ENCODE assay signal across 22 cellular contexts in genomic region chr21:46213620-46214286, GRCh38. TPM values are rescaled to one million over a fixed set of nuclear protein-coding genes. Genes with fewer than 3 reads are reported as not detected.
DNase-seq lines count a peak whose midpoint lies in the region; ATAC-seq and TF ChIP-seq lines count a peak whose summit lies in the region.
"Had no signal": no experiment of that assay in that cellular context is flagged by ENCODE, and none has a peak within 500 bp of the region (broad histone marks: within the 10 kb centered on the region; RNA-seq: fewer than 3 reads in every experiment).

No MANE protein-coding gene starts in this region.

- peaks cover 5% of the 10 kb centered on the region; the same call in 1 of the 2 replicates for H3K36me3 ChIP-seq in GM23338 (ENCODE audit: insufficient read depth)

- H2AFZ ChIP-seq in GM23338: no peak overlapping the region

- no peak for ATAC-seq in GM23338
- ATAC-seq in HG03039 (IDR thresholded peaks at IDR 0.05; ENCODE audit: unreplicated experiment): no peak
- ATAC-seq: activated CD8-positive, alpha-beta T cell treated with anti-CD3 and anti-CD28 coated beads for 36 hours; body of pancreas had no signal

- peak overlapping the region; percentile 52; the same call in 1 of the 2 replicates for H3K27ac Mint-ChIP-seq in GM23338
- H3K27ac Mint-ChIP-seq in endothelial cell (ENCODE audit: unreplicated experiment): no peak overlapping the region
- H3K27ac Mint-ChIP-seq in progenitor cell of endocrine pancreas: peak overlapping the region; percentile 31
- H3K27ac Mint-ChIP-seq: activated CD8-positive, alpha-beta T cell treated with anti-CD3 and anti-CD28 coated beads for 36 hours had no signal

- H3K79me2 ChIP-seq in GM23338 (replicated peaks; ENCODE audit: insufficient read depth): peaks cover 24% of the 10 kb centered on the region; the same call in 1 of the 2 replicates

- TF ChIP-seq CTCF in GM23338 (conservative IDR thresholded peaks at IDR 0.05; ENCODE audit: low read depth in 2 of 2) (no peak), RWPE1 (conservative IDR thresholded peaks at IDR 0.05; ENCODE audit: low read depth) (no peak), endothelial cell (IDR thresholded peaks at IDR 0.05; ENCODE audit: unreplicated experiment) (no peak), progenitor cell of endocrine pancreas (IDR thresholded peaks at IDR 0.05; ENCODE audit: unreplicated experiment) (no peak)

- H3K36me3 Mint-ChIP-seq in GM23338 (ENCODE audit: low read depth): peaks cover 15% of the 10 kb centered on the region
- H3K36me3 Mint-ChIP-seq in endothelial cell (ENCODE audit: low read depth, unreplicated experiment): peaks cover 25% of the 10 kb centered on the region
- H3K36me3 Mint-ChIP-seq in progenitor cell of endocrine pancreas (ENCODE audit: insufficient read depth): peaks cover 2% of the 10 kb centered on the region

- H3F3A ChIP-seq in GM23338 (replicated peaks; ENCODE audit: low read depth): no peaks in the 10 kb centered on the region

- H3K4me3 Mint-ChIP-seq in GM23338 (no peak overlapping the region), endothelial cell (ENCODE audit: unreplicated experiment) (peak overlapping the region; percentile 47), progenitor cell of endocrine pancreas (ENCODE audit: low read depth) (no peak overlapping the region)
- H3K4me3 Mint-ChIP-seq: activated CD8-positive, alpha-beta T cell treated with anti-CD3 and anti-CD28 coated beads for 36 hours had no signal

- no peak overlapping the region for H3K4me2 ChIP-seq in GM23338

- H4K20me1 ChIP-seq in GM23338 (replicated peaks; ENCODE audit: insufficient read depth): peaks cover 9% of the 10 kb centered on the region

- H3K9me3 Mint-ChIP-seq in GM23338 (no peaks in the 10 kb centered on the region), endothelial cell (ENCODE audit: unreplicated experiment) (no peaks in the 10 kb centered on the region), progenitor cell of endocrine pancreas (ENCODE audit: low read depth) (no peaks in the 10 kb centered on the region)
- H3K9me3 Mint-ChIP-seq: activated CD8-positive, alpha-beta T cell treated with anti-CD3 and anti-CD28 coated beads for 36 hours had no signal

- no peaks in the 10 kb centered on the region for H3K27me3 ChIP-seq in GM23338 (ENCODE audit: insufficient read depth)
- H3K27me3 ChIP-seq: body of pancreas, SJSA1, testis, vagina had no signal

- H3K27me3 Mint-ChIP-seq in GM23338 (ENCODE audit: insufficient read depth, low read depth, poor library complexity) (peaks cover 8% of the 10 kb centered on the region), endothelial cell (ENCODE audit: unreplicated experiment) (peaks cover 15% of the 10 kb centered on the region), progenitor cell of endocrine pancreas (no peaks in the 10 kb centered on the region)
- H3K27me3 Mint-ChIP-seq: activated CD8-positive, alpha-beta T cell treated with anti-CD3 and anti-CD28 coated beads for 36 hours had no signal

- no peaks in the 10 kb centered on the region for H3K9me2 ChIP-seq in GM23338 (ENCODE audit: insufficient read depth)

- no peaks in the 10 kb centered on the region; the same call in 1 of the 3 replicates for H3K4me1 Mint-ChIP-seq in GM23338
- no peaks in the 10 kb centered on the region for H3K4me1 Mint-ChIP-seq in endothelial cell (ENCODE audit: unreplicated experiment)
- H3K4me1 Mint-ChIP-seq in progenitor cell of endocrine pancreas (ENCODE audit: low read depth): no peaks in the 10 kb centered on the region

- H3K27ac ChIP-seq in GM23338 (ENCODE audit: low read depth) (no peak overlapping the region), RWPE1 (peak overlapping the region; percentile 33)
- H3K27ac ChIP-seq: body of pancreas, C4-2B, SJSA1, testis, vagina had no signal

- no peak for DNase-seq in GM23338 (ENCODE audit: low spot score)
- DNase-seq in RWPE1 (ENCODE audit: low spot score): no peak
- no peak for DNase-seq in endothelial cell (ENCODE audit: low spot score)
- no peak for DNase-seq in progenitor cell of endocrine pancreas (ENCODE audit: low spot score, unreplicated experiment)
- DNase-seq in NCI-H2196 (lab: John Stamatoyannopoulos, UW; ENCODE audit: unreplicated experiment): no peak
- no peak for DNase-seq in activated CD4-positive, CD25-positive, alpha-beta regulatory T cell (lab: John Stamatoyannopoulos, UW)
- no peak for DNase-seq in DMS53 (lab: John Stamatoyannopoulos, UW)
- DNase-seq: activated CD8-positive, alpha-beta T cell treated with anti-CD3 and anti-CD28 coated beads for 36 hours; NCI-H2081; NCI-H226; stimulated activated CD4-positive, alpha-beta T cell treated with anti-CD3 and anti-CD28 coated beads, Interleukin-15, amount 100 ng/mL, for 24 hours; stimulated activated naive CD4-positive, alpha-beta T cell; testis had no signal

- POLR2A ChIA-PET in RWPE1 (lab: Yijun Ruan, JAX; ENCODE audit: low non-redundant PET): no interaction called here

- CTCF ChIA-PET in RWPE1 (lab: Yijun Ruan, JAX): no interaction called here

- no peaks in the 10 kb centered on the region for H3K4me1 ChIP-seq in GM23338 (ENCODE audit: insufficient read depth)
- H3K4me1 ChIP-seq: body of pancreas, SJSA1, testis, vagina had no signal

- no peak overlapping the region for H3K4me3 ChIP-seq in GM23338
- H3K4me3 ChIP-seq: body of pancreas, SJSA1, testis, vagina had no signal

TF ChIP-seq in GM23338, 12 proteins besides CTCF, POLR2A, EP300 and RAD21:
- TF ChIP-seq ZNF331 (CRISPR knock-in tag; IDR thresholded peaks at IDR 0.05; ENCODE audit: low read depth): no peak
- no peak for TF ChIP-seq POLR2AphosphoS5 (IDR thresholded peaks at IDR 0.05; ENCODE audit: low read depth)
- no peak for TF ChIP-seq CREB1 (CRISPR knock-in tag; IDR thresholded peaks at IDR 0.05; ENCODE audit: low read depth)
- no peak for TF ChIP-seq ETS1 (IDR thresholded peaks at IDR 0.05)
- no peak for TF ChIP-seq STAT1 (IDR thresholded peaks at IDR 0.05; ENCODE audit: unreplicated experiment)
- no peak for TF ChIP-seq REST (IDR thresholded peaks at IDR 0.05; ENCODE audit: unreplicated experiment)
- TF ChIP-seq EZH2phosphoT487 (IDR thresholded peaks at IDR 0.05; ENCODE audit: unreplicated experiment): no peak
- TF ChIP-seq JUNB (IDR thresholded peaks at IDR 0.05; ENCODE audit: unreplicated experiment): no peak

RNA-seq across cellular contexts. Expression of gene LSS, which starts 14.8 kb away (rescaled TPM):
- 216 and 237 TPM in 2 replicates for total RNA-seq in GM23338 (2014; rRNA removed; shearing (Covaris generic))
- 49.3 and 55.0 TPM in 2 replicates for polyA plus RNA-seq in GM23338 (2016; fragmentation: Nextera tagmentation; extraction: Ambion mirVana)
- 157 TPM for total RNA-seq in endothelial cell (ENCODE audit: unreplicated experiment)
- 145 and 147 TPM in 2 replicates for total RNA-seq in progenitor cell of endocrine pancreas

RNA-seq across cellular contexts. Expression of gene SPATC1L, which starts 29.5 kb away (rescaled TPM):
- 30.7 and 37.6 TPM in 2 replicates for total RNA-seq in GM23338 (2014; rRNA removed; shearing (Covaris generic))
- polyA plus RNA-seq in GM23338 (2016; fragmentation: Nextera tagmentation; extraction: Ambion mirVana): 69.6 and 70.2 TPM in 2 replicates
- total RNA-seq in endothelial cell (ENCODE audit: unreplicated experiment) (25.3 TPM), progenitor cell of endocrine pancreas (31.4 and 32.8 TPM in 2 replicates)

RNA-seq across cellular contexts. Expression of gene FTCD, which starts 58.4 kb away (rescaled TPM):
- total RNA-seq in GM23338 (2014; rRNA removed; shearing (Covaris generic)): 0.90 and 3.3 TPM in 2 replicates
- polyA plus RNA-seq in GM23338 (2016; fragmentation: Nextera tagmentation; extraction: Ambion mirVana): 2.3 and 2.6 TPM in 2 replicates
- 1.5 TPM for total RNA-seq in endothelial cell (ENCODE audit: unreplicated experiment)
- total RNA-seq in progenitor cell of endocrine pancreas: 48.4 and 49.3 TPM in 2 replicates
- total RNA-seq: epithelial cell of proximal tubule; lung microvascular endothelial cell; MCF 10A; SJSA1; T-helper 1 cell treated with Interleukin-12 subunit alpha and Interleukin-12 subunit beta and Interleukin-4 antibody, amounts not matched to agents 30 ng/mL and 1 ng/mL, for 36 hours; vagina had no signal

Comparison
In these comparisons a context has a peak if more than half of its experiments do, and no peak if none do; other contexts are left out.
1. RNA of gene FTCD, which starts 58.4 kb away (total RNA-seq): 48.4 to 49.3 TPM in progenitor cell of endocrine pancreas; 1.5 TPM in endothelial cell (single experiment) and 0.90 to 3.3 TPM in GM23338; every median in the first group is over 10 times any median in the second.